16 cellular contexts compared by ENCODE assay signal in the genomic region with DNA sequence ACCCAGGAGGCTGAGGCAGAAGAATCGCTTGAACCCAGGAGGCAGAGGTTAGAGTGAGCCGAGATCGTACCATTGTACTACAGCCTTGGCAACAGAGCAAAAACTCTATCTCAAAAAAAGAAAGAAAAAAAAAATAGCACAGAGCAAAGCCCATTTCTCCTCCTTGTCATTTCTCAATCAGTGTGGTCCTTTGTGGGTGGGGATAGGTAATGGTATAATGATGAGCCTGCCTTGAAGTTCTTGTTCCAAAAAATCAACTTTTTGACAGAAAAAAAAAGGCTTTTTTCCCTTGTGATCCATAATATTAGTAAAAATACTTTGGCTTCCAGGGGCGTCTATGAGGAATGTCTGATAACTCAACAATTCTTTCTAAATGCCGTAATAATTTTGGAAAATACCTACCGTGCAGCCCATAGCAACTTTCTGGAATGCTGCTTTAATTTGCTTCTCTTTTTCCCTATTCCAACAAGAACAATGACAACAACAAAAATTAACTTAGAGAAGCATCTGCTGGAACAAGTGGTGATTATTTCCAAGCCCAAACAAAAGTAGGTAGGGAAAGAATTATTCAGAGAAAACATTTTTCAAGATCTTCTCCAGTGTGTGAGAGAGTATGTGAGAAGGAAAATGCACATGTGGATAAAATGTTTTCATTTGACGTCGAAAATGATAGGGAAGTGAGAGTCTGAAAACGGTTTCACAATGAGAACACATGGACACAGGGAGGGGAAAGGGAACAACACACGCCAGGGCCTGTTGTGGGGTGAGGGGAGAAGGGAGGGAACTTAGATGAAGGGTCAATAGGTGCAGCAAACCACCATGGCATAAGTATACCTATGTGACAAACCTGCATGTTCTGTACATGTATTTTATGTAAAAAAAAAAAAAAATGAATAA.
DNase-seq lines count a peak whose midpoint lies in the region; ATAC-seq, FAIRE-seq and TF ChIP-seq lines count a peak whose summit lies in the region.
"Had no signal": no experiment of that assay in that cellular context is flagged by ENCODE, and none has a peak within 500 bp of the region (broad histone marks: within the 10 kb centered on the region; RNA-seq: fewer than 3 reads in every experiment).

No MANE protein-coding gene starts in this region.

- peak; percentile 56 for DNase-seq in Ammon's horn (ENCODE audit: low spot score)
- peak; percentile 26 for DNase-seq in RPMI8226
- DNase-seq in fibroblast of peridontal ligament (ENCODE audit: extremely low read depth), result peak; percentile 64
- no peak for DNase-seq in neuronal stem cell (ENCODE audit: low spot score)
- DNase-seq in frontal cortex (ENCODE audit: low spot score in 2 of 2), result no peak
- DNase-seq in type B pancreatic cell (ENCODE audit: extremely low spot score, unreplicated experiment), result no peak
- DNase-seq: activated CD4-positive, alpha-beta T cell treated with anti-CD3 and anti-CD28 coated beads for 4 hours; activated T-cell treated with anti-CD3 and anti-CD28 coated beads, Interleukin-2, amount 50 U/mL, for 48 hours; NCI-H1092; T-helper 2 cell had no signal

- H3K36me3 ChIP-seq in neuronal stem cell (replicated peaks in 1 of 2; ENCODE audit: control insufficient read depth in 2 of 2, insufficient read depth in 2 of 2, low read length in 2 of 2), result no peaks in the 10 kb centered on the region
- H3K36me3 ChIP-seq: tibial artery had no signal

- H3K4me3 ChIP-seq in neuronal stem cell (ENCODE audit: low read length in 2 of 2), result no peak overlapping the region
- H3K4me3 ChIP-seq: tibial artery had no signal

- H3K27ac Mint-ChIP-seq in type B pancreatic cell, result no peak overlapping the region

- H2BK12ac ChIP-seq in neuronal stem cell (ENCODE audit: low read length), result no peak overlapping the region

- no peaks in the 10 kb centered on the region for H3K9me3 Mint-ChIP-seq in type B pancreatic cell

- no peak overlapping the region for H3K4me3 Mint-ChIP-seq in type B pancreatic cell
- H3K4me3 Mint-ChIP-seq: neural crest cell had no signal

- no peak overlapping the region for H3K4me2 ChIP-seq in neuronal stem cell (ENCODE audit: insufficient read depth, low read length, poor library complexity, severe bottlenecking)

- H3K23ac ChIP-seq in neuronal stem cell (ENCODE audit: low read depth, low read length, poor library complexity), result no peak overlapping the region

- H2AFZ ChIP-seq in neuronal stem cell (ENCODE audit: low read length), result peak overlapping the region; percentile 66

- no CpG with 5 or more reads among the region's 10 CpGs for WGBS in neuronal stem cell (ENCODE audit: extremely low coverage in 2 of 2, insufficient read length in 2 of 2, insufficient replicate concordance in 1 of 2), 2 donors

- no peak overlapping the region for H2BK15ac ChIP-seq in neuronal stem cell (ENCODE audit: low read length)

- H2AK5ac ChIP-seq in neuronal stem cell (ENCODE audit: low read depth, low read length), result no peak overlapping the region

- no peak overlapping the region for H3K14ac ChIP-seq in neuronal stem cell (ENCODE audit: low read length)

- no peaks in the 10 kb centered on the region for H3K79me1 ChIP-seq in neuronal stem cell (ENCODE audit: low read depth, low read length)

- no peak overlapping the region for H3K9ac ChIP-seq in neuronal stem cell (ENCODE audit: low read depth, low read length, poor library complexity)

- TF ChIP-seq CTCF in type B pancreatic cell (conservative IDR thresholded peaks at IDR 0.05), result no peak

- no peak overlapping the region for H4K91ac ChIP-seq in neuronal stem cell (ENCODE audit: low read depth, low read length, poor library complexity)

- no peaks in the 10 kb centered on the region for H3K36me3 Mint-ChIP-seq in type B pancreatic cell

- H2BK5ac ChIP-seq in neuronal stem cell (ENCODE audit: low read length), result no peak overlapping the region

- ATAC-seq in HG02571 (IDR thresholded peaks at IDR 0.05; ENCODE audit: unreplicated experiment), result no peak
- no peak for ATAC-seq in GM18867 (IDR thresholded peaks at IDR 0.05; ENCODE audit: unreplicated experiment)
- ATAC-seq: Panc1 had no signal

- H3K27me3 Mint-ChIP-seq in type B pancreatic cell, result no peaks in the 10 kb centered on the region

- FAIRE-seq in frontal cortex (lab: Jason Lieb, UNC), result no peak
- FAIRE-seq: HTR-8/SVneo had no signal

- H3K4me1 Mint-ChIP-seq in type B pancreatic cell (ENCODE audit: unreplicated experiment), result peaks cover 4% of the 10 kb centered on the region

- H3K4ac ChIP-seq in neuronal stem cell (ENCODE audit: low read length), result no peak overlapping the region

- no peak overlapping the region for H4K8ac ChIP-seq in neuronal stem cell (ENCODE audit: low read depth, low read length)

- no peaks in the 10 kb centered on the region for H3K27me3 ChIP-seq in neuronal stem cell (ENCODE audit: control insufficient read depth in 3 of 3, insufficient read depth in 3 of 3, low read depth in 1 of 3, low read length in 3 of 3)
- H3K27me3 ChIP-seq: tibial artery had no signal

- H3K4me1 ChIP-seq in neuronal stem cell (ENCODE audit: control insufficient read depth in 2 of 2, insufficient read depth in 1 of 2, low read depth in 1 of 2, low read length in 2 of 2), result peaks cover 0 to 4% of the 10 kb centered on the region in 2 donors

- H3K27ac ChIP-seq in neuronal stem cell (replicated peaks; ENCODE audit: low read length), result no peak overlapping the region

- H3K18ac ChIP-seq in neuronal stem cell (ENCODE audit: low read length), result no peak overlapping the region

- H3K9me3 ChIP-seq in neuronal stem cell (replicated peaks in 1 of 2; ENCODE audit: control insufficient read depth in 2 of 2, insufficient read depth in 1 of 2, low read depth in 1 of 2, low read length in 2 of 2), result no peaks in the 10 kb centered on the region
- H3K9me3 ChIP-seq: tibial artery had no signal

- H2BK120ac ChIP-seq in neuronal stem cell (ENCODE audit: low read depth, low read length), result no peak overlapping the region

Comparison
In these comparisons a context has a peak if more than half of its experiments do, and no peak if none do; other contexts are left out.
1. DNase-seq: peak in Ammon's horn (single experiment), RPMI8226 (single experiment) and fibroblast of peridontal ligament (single experiment); none in neuronal stem cell (single experiment), frontal cortex (0 of 2) and type B pancreatic cell (single experiment).